In genomic region chr7:144672869-144673268, GRCh38 we compare ENCODE assay signal across 3 cellular contexts.
TF ChIP-seq lines count a peak whose summit lies in the region.

No MANE protein-coding gene starts in this region.

TF ChIP-seq in A549, 52 proteins besides CTCF, POLR2A, EP300 and RAD21:
- no peak for TF ChIP-seq REST (IDR thresholded peaks at IDR 0.05)
- TF ChIP-seq FOSB (CRISPR knock-in tag; IDR thresholded peaks at IDR 0.05) = no peak
- no peak for TF ChIP-seq NR3C1 (IDR thresholded peaks at IDR 0.05)
- peak; percentile 70 for TF ChIP-seq MAFK (IDR thresholded peaks at IDR 0.05; ENCODE audit: partially characterized antibody)
- no peak for TF ChIP-seq E2F6 (IDR thresholded peaks at IDR 0.05; ENCODE audit: borderline replicate concordance, low read depth)

TF ChIP-seq in IMR-90, 13 proteins besides CTCF, POLR2A, EP300 and RAD21:
- TF ChIP-seq MAFK (IDR thresholded peaks at IDR 0.05; ENCODE audit: low read depth, low read length) (peak; percentile 71), ELK1 (IDR thresholded peaks at IDR 0.05; ENCODE audit: borderline replicate concordance, low read depth, low read length) (no peak)

TF ChIP-seq in H1, 55 proteins besides CTCF, POLR2A, EP300 and RAD21:
- TF ChIP-seq MAX (IDR thresholded peaks at IDR 0.05) (no peak), MAFK (IDR thresholded peaks at IDR 0.05; ENCODE audit: low read depth, low read length) (peak; percentile 44; the same call in 1 of the 2 replicates), SAP30 (IDR thresholded peaks at IDR 0.05; ENCODE audit: insufficient read depth, insufficient replicate concordance, low read length) (no peak)
TF ChIP-seq in H1: peak in this region for 1.
